Comparison of ENCODE assay signal across 2 cellular contexts in genomic region chr9:131702911-131703310, GRCh38.
TF ChIP-seq lines count a peak whose summit lies in the region.

No MANE protein-coding gene starts in this region.

TF ChIP-seq in H1, 55 proteins besides CTCF, POLR2A, EP300 and RAD21:
- no peak for TF ChIP-seq CBX8 (IDR thresholded peaks at IDR 0.05; ENCODE audit: borderline replicate concordance, low read depth, low read length)
- no peak for TF ChIP-seq SUZ12 (IDR thresholded peaks at IDR 0.05; ENCODE audit: low read length)

TF ChIP-seq in HEK293T, 16 proteins besides CTCF, POLR2A, EP300 and RAD21:
- TF ChIP-seq L3MBTL2 (conservative IDR thresholded peaks at IDR 0.05), result no peak
- no peak for TF ChIP-seq LEF1 (IDR thresholded peaks at IDR 0.05; ENCODE audit: borderline replicate concordance)
- TF ChIP-seq SP1 (IDR thresholded peaks at IDR 0.05), result no peak
- no peak for TF ChIP-seq ARNT (IDR thresholded peaks at IDR 0.05)
- no peak for TF ChIP-seq TARDBP (IDR thresholded peaks at IDR 0.05)
- TF ChIP-seq ELF4 (IDR thresholded peaks at IDR 0.05), result no peak
- TF ChIP-seq CTBP1 (IDR thresholded peaks at IDR 0.05; ENCODE audit: borderline replicate concordance), result no peak
- no peak for TF ChIP-seq FOXM1 (IDR thresholded peaks at IDR 0.05; ENCODE audit: borderline replicate concordance)
- TF ChIP-seq BHLHE40 (IDR thresholded peaks at IDR 0.05; ENCODE audit: borderline replicate concordance), result no peak
- TF ChIP-seq PKNOX1 (IDR thresholded peaks at IDR 0.05), result no peak
- TF ChIP-seq SUZ12 (IDR thresholded peaks at IDR 0.05), result no peak
